Comparison of ENCODE assay signal across 37 cellular contexts in genomic region chr13:46114599-46114998, GRCh38. TPM values are rescaled to one million over a fixed set of nuclear protein-coding genes. Genes with fewer than 3 reads are reported as not detected.
"Had no signal": no experiment of that assay in that cellular context is flagged by ENCODE, and none has a peak within 500 bp of the region (broad histone marks: within the 10 kb centered on the region; RNA-seq: fewer than 3 reads in every experiment).

No MANE protein-coding gene starts in this region.

- H3K27ac ChIP-seq: ascending aorta, coronary artery, dorsolateral prefrontal cortex, gastrocnemius medialis, neutrophil, ovary, prostate gland, skin epidermis, upper lobe of left lung, VCaP had no signal

- H3K36me3 Mint-ChIP-seq: activated CD4-positive, alpha-beta memory T cell treated with anti-CD3 and anti-CD28 coated beads for 36 hours; activated naive CD8-positive, alpha-beta T cell treated with anti-CD3 and anti-CD28 coated beads for 36 hours had no signal

- FAIRE-seq: TTC549 had no signal

- H3K4me1 ChIP-seq: ascending aorta, gastrocnemius medialis, prostate gland, upper lobe of left lung had no signal

- H3K27ac Mint-ChIP-seq: activated CD4-positive, alpha-beta memory T cell treated with anti-CD3 and anti-CD28 coated beads for 36 hours; activated naive CD4-positive, alpha-beta T cell treated with anti-CD3 and anti-CD28 coated beads for 36 hours; activated naive CD8-positive, alpha-beta T cell treated with anti-CD3 and anti-CD28 coated beads for 36 hours; activated T-helper 1 cell treated with anti-CD3 and anti-CD28 coated beads, Interleukin-12 subunit alpha, Interleukin-12 subunit beta, Interleukin-2, Interleukin-4 antibody, amounts not matched to agents 30 ng/mL and 10 ng/mL and 1 ng/mL, durations not matched to agents 14 hours and 24 hours and 36 hours; nephron progenitor cell had no signal

- DNase-seq: activated CD4-positive, alpha-beta memory T cell treated with anti-CD3 and anti-CD28 coated beads for 36 hours; activated CD4-positive, alpha-beta T cell treated with anti-CD3 and anti-CD28 coated beads for 48 hours; activated CD8-positive, alpha-beta memory T cell treated with anti-CD3 and anti-CD28 coated beads, Interleukin-2, amount 50 U/mL, for 4 hours; activated effector memory CD4-positive, alpha-beta T cell treated with anti-CD3 and anti-CD28 coated beads, Interleukin-2, amount 50 U/mL, for 16 hours; activated naive CD4-positive, alpha-beta T cell treated with anti-CD3 and anti-CD28 coated beads for 36 hours; activated naive CD8-positive, alpha-beta T cell treated with anti-CD3 and anti-CD28 coated beads for 36 hours; activated T-cell treated with anti-CD3 and anti-CD28 coated beads, Interleukin-2, amount 50 U/mL, for 1 hour; brain microvascular endothelial cell; dorsolateral prefrontal cortex; effector memory CD4-positive, alpha-beta T cell; erythroblast; gastrocnemius medialis; glutamatergic neuron; islet precursor cell; left ventricle myocardium superior; nephron progenitor cell; ovary; retina; stimulated activated CD4-positive, alpha-beta T cell treated with anti-CD3 and anti-CD28 coated beads, Interleukin-12 subunit alpha, Interleukin-12 subunit beta, amount 100 ng/mL, for 4 hours; stimulated activated CD4-positive, alpha-beta T cell treated with anti-CD3 and anti-CD28 coated beads, Interleukin-4, amount 100 ng/mL, for 1 hour; stimulated activated naive CD8-positive, alpha-beta T cell treated with anti-CD3 and anti-CD28 coated beads, Interleukin-15, Interleukin-2, amounts not matched to agents 100 U/mL and 50 U/mL, for 24 hours; substantia nigra; upper lobe of left lung had no signal

- H3K36me3 ChIP-seq: ascending aorta, brain microvascular endothelial cell, gastrocnemius medialis, neutrophil, ovary, prostate gland, upper lobe of left lung had no signal

- H3K27me3 ChIP-seq: ascending aorta, brain microvascular endothelial cell, dorsolateral prefrontal cortex, gastrocnemius medialis, neutrophil, ovary, upper lobe of left lung had no signal

- H3K4me3 Mint-ChIP-seq: activated CD4-positive, alpha-beta memory T cell treated with anti-CD3 and anti-CD28 coated beads for 36 hours; activated naive CD4-positive, alpha-beta T cell treated with anti-CD3 and anti-CD28 coated beads for 36 hours; activated naive CD8-positive, alpha-beta T cell treated with anti-CD3 and anti-CD28 coated beads for 36 hours; activated T-helper 1 cell treated with anti-CD3 and anti-CD28 coated beads, Interleukin-12 subunit alpha, Interleukin-12 subunit beta, Interleukin-2, Interleukin-4 antibody, amounts not matched to agents 30 ng/mL and 10 ng/mL and 1 ng/mL, durations not matched to agents 14 hours and 24 hours and 36 hours; nephron progenitor cell had no signal

- H3K9me3 ChIP-seq: ascending aorta, gastrocnemius medialis, neutrophil, ovary, prostate gland, upper lobe of left lung had no signal

- H3K4me3 ChIP-seq: ascending aorta, coronary artery, dorsolateral prefrontal cortex, gastrocnemius medialis, ovary, prostate gland, skin epidermis, upper lobe of left lung had no signal

- H3K9me3 Mint-ChIP-seq: activated CD4-positive, alpha-beta memory T cell treated with anti-CD3 and anti-CD28 coated beads for 36 hours; activated naive CD4-positive, alpha-beta T cell treated with anti-CD3 and anti-CD28 coated beads for 36 hours; activated naive CD8-positive, alpha-beta T cell treated with anti-CD3 and anti-CD28 coated beads for 36 hours; activated T-helper 1 cell treated with anti-CD3 and anti-CD28 coated beads, Interleukin-12 subunit alpha, Interleukin-12 subunit beta, Interleukin-2, Interleukin-4 antibody, amounts not matched to agents 30 ng/mL and 10 ng/mL and 1 ng/mL, durations not matched to agents 14 hours and 24 hours and 36 hours; nephron progenitor cell had no signal

RNA-seq across cellular contexts. Expression of gene CPB2, which starts 9.8 kb away (rescaled TPM):
- total RNA-seq: activated CD4-positive, alpha-beta memory T cell treated with anti-CD3 and anti-CD28 coated beads for 36 hours; activated CD8-positive, alpha-beta memory T cell treated with anti-CD3 and anti-CD28 coated beads for 36 hours; activated naive CD4-positive, alpha-beta T cell treated with anti-CD3 and anti-CD28 coated beads for 36 hours; activated naive CD8-positive, alpha-beta T cell treated with anti-CD3 and anti-CD28 coated beads for 36 hours; activated T-helper 1 cell treated with anti-CD3 and anti-CD28 coated beads, Interleukin-12 subunit alpha, Interleukin-12 subunit beta, Interleukin-2, Interleukin-4 antibody, amounts not matched to agents 30 ng/mL and 10 ng/mL and 1 ng/mL, durations not matched to agents 14 hours and 24 hours and 36 hours; ascending aorta; cardiac septum; cerebellum; left ventricle myocardium superior; lung microvascular endothelial cell; sciatic nerve; T-helper 1 cell treated with Interleukin-12 subunit alpha and Interleukin-12 subunit beta and Interleukin-4 antibody, amounts not matched to agents 30 ng/mL and 1 ng/mL, for 36 hours had no signal
